8 cellular contexts compared by ENCODE assay signal in genomic region chr7:130941322-130942210, GRCh38.
DNase-seq lines count a peak whose midpoint lies in the region; ATAC-seq and TF ChIP-seq lines count a peak whose summit lies in the region.

No MANE protein-coding gene starts in this region.

- no peak for ATAC-seq in GM19455 (IDR thresholded peaks at IDR 0.05; ENCODE audit: unreplicated experiment)

- TF ChIP-seq CTCF in GM12864 (IDR thresholded peaks at IDR 0.05; ENCODE audit: low read depth, low read length, missing control alignments) (no peak), choroid plexus epithelial cell (conservative IDR thresholded peaks at IDR 0.05; ENCODE audit: low read depth, low read length) (no peak), GM10248 (IDR thresholded peaks at IDR 0.05; ENCODE audit: control extremely low read depth, extremely low read depth, low read depth, missing control alignments) (no peak)

- POLR2A ChIA-PET in GM10248 (lab: Yijun Ruan, JAX): interaction anchor here (0.6 to 1.2 kb wide), 4 partner anchors 15 to 47 kb away, joined by 3 to 5 read pairs (median 3); no protein-coding TSS in a partner anchor

- CTCF ChIA-PET in GM10248 (lab: Yijun Ruan, JAX): interaction anchor here (1.0 to 4.2 kb wide), 5 partner anchors 10 to 44 kb away, joined by 3 to 26 read pairs (median 5); no protein-coding TSS in a partner anchor

- H3K4me3 ChIP-seq in GM12864 (ENCODE audit: low read depth, low read length) (peak overlapping the region; percentile 36), choroid plexus epithelial cell (ENCODE audit: low read depth, low read length) (peak overlapping the region; percentile 58)

- no peak for DNase-seq in GM12864 (ENCODE audit: low read depth)
- peak; percentile 98 for DNase-seq in RKO (ENCODE audit: low spot score)
- peak; percentile 82 for DNase-seq in choroid plexus epithelial cell (ENCODE audit: low read depth)
- peak; percentile 61 for DNase-seq in mucosa of gallbladder (ENCODE audit: low spot score)
- no peak for DNase-seq in GM10248 (ENCODE audit: extremely low spot score)
- DNase-seq in iPS-NIHi7 (ENCODE audit: extremely low spot score): no peak
- DNase-seq in GOT3 (lab: John Stamatoyannopoulos, UW): no peak

Comparison
In these comparisons a context has a peak if more than half of its experiments do, and no peak if none do; other contexts are left out.
1. DNase-seq: peak in RKO (single experiment), choroid plexus epithelial cell (single experiment) and mucosa of gallbladder (single experiment); none in GM12864 (single experiment), GM10248 (single experiment), iPS-NIHi7 (single experiment) and GOT3 (single experiment).